ENCODE assay signal across 20 cellular contexts in genomic region chr7:12957487-12957886, GRCh38.
DNase-seq lines count a peak whose midpoint lies in the region; ATAC-seq, FAIRE-seq and TF ChIP-seq lines count a peak whose summit lies in the region.
"Had no signal": no experiment of that assay in that cellular context is flagged by ENCODE, and none has a peak within 500 bp of the region (broad histone marks: within the 10 kb centered on the region; RNA-seq: fewer than 3 reads in every experiment).

No MANE protein-coding gene starts in this region.

- intact Hi-C loops in K562 (cut with micrococcal nuclease): no loop called here

- H3K4me2 ChIP-seq in GM23338 (no peak overlapping the region), K562 (ENCODE audit: insufficient read depth, low read length) (peak overlapping the region; percentile 19; the same call in 1 of the 2 replicates), neural progenitor cell (no peak overlapping the region)
- H3K4me2 ChIP-seq: KMS-11 had no signal

- POLR2A ChIA-PET in K562 (lab: Yijun Ruan, JAX): interaction anchor here (0.7 kb wide), 1 partner anchor 13 kb away, joined by 3 read pairs; no protein-coding TSS in a partner anchor

- ATAC-seq in GM23338 (no peak), K562 (peak; percentile 82), GM21423 (IDR thresholded peaks at IDR 0.05; ENCODE audit: unreplicated experiment) (no peak)
- ATAC-seq: CD8-positive, alpha-beta T cell had no signal

- H3K4me3 ChIP-seq in GM23338 (no peak overlapping the region), K562 (no peak overlapping the region), neural progenitor cell (no peak overlapping the region)

- H3K27me3 ChIP-seq in GM23338 (ENCODE audit: insufficient read depth) (no peaks in the 10 kb centered on the region), K562 (ENCODE audit: control insufficient read depth in 2 of 2, insufficient read depth in 2 of 2, low read length in 2 of 2) (no peaks in the 10 kb centered on the region), neural progenitor cell (no peaks in the 10 kb centered on the region)

- no peaks in the 10 kb centered on the region; the same call in 1 of the 3 replicates for H3K4me1 Mint-ChIP-seq in GM23338
- H3K4me1 Mint-ChIP-seq in neural progenitor cell: peaks cover 13% of the 10 kb centered on the region
- H3K4me1 Mint-ChIP-seq: CD14-positive monocyte had no signal

- H3K4me1 ChIP-seq in GM23338 (ENCODE audit: insufficient read depth) (no peaks in the 10 kb centered on the region), K562 (replicated peaks in 1 of 2; ENCODE audit: control insufficient read depth in 2 of 2, insufficient read depth in 2 of 2, low read length in 2 of 2) (peaks cover 0 to 13% of the 10 kb centered on the region in 2 experiments; a peak in 2 of 5 replicates), neural progenitor cell (peaks cover 8% of the 10 kb centered on the region)

- no peaks in the 10 kb centered on the region for H3K9me3 Mint-ChIP-seq in GM23338
- peaks cover 4% of the 10 kb centered on the region for H3K9me3 Mint-ChIP-seq in neural progenitor cell
- H3K9me3 Mint-ChIP-seq: CD8-positive, alpha-beta T cell had no signal

- TF ChIP-seq POLR2A in K562 (conservative IDR thresholded peaks at IDR 0.05): no peak

- no TSS peak for BruUV-seq in K562 (replicated peaks; lab: Mats Ljungman, UMichigan)

- no peak for TF ChIP-seq RAD21 in K562 (CRISPR knock-in tag; conservative IDR thresholded peaks at IDR 0.05 in 1 of 2, IDR thresholded peaks at IDR 0.05 in 1 of 2)

- peaks cover 3% of the 10 kb centered on the region for H3K27me3 Mint-ChIP-seq in GM23338 (ENCODE audit: insufficient read depth, low read depth, poor library complexity)
- H3K27me3 Mint-ChIP-seq in neural progenitor cell (ENCODE audit: insufficient read depth, low read depth): peaks cover 4% of the 10 kb centered on the region

- TF ChIP-seq CTCF in GM23338 (conservative IDR thresholded peaks at IDR 0.05; ENCODE audit: low read depth in 2 of 2) (no peak), K562 (IDR thresholded peaks at IDR 0.05 in 2 of 3, conservative IDR thresholded peaks at IDR 0.05 in 1 of 3; ENCODE audit: insufficient read depth in 2 of 3, low read depth in 1 of 3, low read length in 3 of 3) (no peak), neural progenitor cell (IDR thresholded peaks at IDR 0.05) (no peak)

- TF ChIP-seq EP300 in K562 (IDR thresholded peaks at IDR 0.05; ENCODE audit: low read length): 0 out of 2 replicates have a peak, but pooled peaks have one; percentile 15

- no peaks in the 10 kb centered on the region for H3K9me2 ChIP-seq in GM23338 (ENCODE audit: insufficient read depth)

- no peaks in the 10 kb centered on the region for H3K9me1 ChIP-seq in K562 (ENCODE audit: control insufficient read depth, insufficient read depth, low read length)

- H2AFZ ChIP-seq in GM23338: 0 out of 2 replicates have a peak overlapping the region, but pooled peaks have one; percentile 35
- H2AFZ ChIP-seq in K562 (ENCODE audit: low read depth, low read length): no peak overlapping the region
- H2AFZ ChIP-seq in neural progenitor cell (replicated peaks): peak overlapping the region; percentile 38

- H3K9me3 ChIP-seq in K562 (replicated peaks; ENCODE audit: control insufficient read depth, insufficient read depth, low read depth, low read length): no peaks in the 10 kb centered on the region
- no peaks in the 10 kb centered on the region for H3K9me3 ChIP-seq in neural progenitor cell (ENCODE audit: low read depth)

- CTCF ChIA-PET in K562 (lab: Yijun Ruan, JAX; ENCODE audit: low intra/inter-chr PET ratio): no interaction called here

- no peak overlapping the region for H3K9ac ChIP-seq in K562 (ENCODE audit: insufficient read depth in 1 of 2, low read depth in 2 of 2, low read length in 2 of 2)
- no peak overlapping the region for H3K9ac ChIP-seq in neural progenitor cell
- H3K9ac ChIP-seq: KMS-11 had no signal

- no peaks in the 10 kb centered on the region for H4K20me1 ChIP-seq in GM23338 (replicated peaks; ENCODE audit: insufficient read depth)
- no peaks in the 10 kb centered on the region for H4K20me1 ChIP-seq in K562 (replicated peaks; ENCODE audit: control insufficient read depth, insufficient read depth, low read length)
- no peaks in the 10 kb centered on the region for H4K20me1 ChIP-seq in neural progenitor cell (ENCODE audit: low read depth)

- no peak for DNase-seq in GM23338 (ENCODE audit: low spot score)
- DNase-seq in HuH-7 (ENCODE audit: low spot score): peak; percentile 25
- DNase-seq in K562 (ENCODE audit: extremely low read depth in 1 of 4, low spot score in 3 of 4): peak; percentile 10 to 79 (median 41)
- DNase-seq in neural progenitor cell (ENCODE audit: low spot score): no peak
- no peak for DNase-seq in stimulated activated CD8-positive, alpha-beta memory T cell treated with anti-CD3 and anti-CD28 coated beads, Interleukin-4, amount 100 ng/mL, for 48 hours
- DNase-seq in amniotic stem cell (lab: John Stamatoyannopoulos, UW): no peak
- DNase-seq: CD8-positive, alpha-beta T cell; COR-L47; DMS153; DMS79 treated with DMSO at 0.1 percent for 48 hours; GDM1; H7; IMR-90 had no signal

- in situ Hi-C loops in K562 (cut with MboI): no loop called here

- H3K27ac ChIP-seq in GM23338 (ENCODE audit: low read depth) (no peak overlapping the region), K562 (ENCODE audit: extremely low read depth, low read depth, low read length) (no peak overlapping the region), neural progenitor cell (no peak overlapping the region)
- H3K27ac ChIP-seq: 22Rv1, HL-60, KMS-11 had no signal

- H3K4me3 Mint-ChIP-seq in GM23338 (no peak overlapping the region), neural progenitor cell (no peak overlapping the region)
- H3K4me3 Mint-ChIP-seq: CD14-positive monocyte; CD8-positive, alpha-beta T cell had no signal

- H3K79me2 ChIP-seq in GM23338 (replicated peaks; ENCODE audit: insufficient read depth) (no peaks in the 10 kb centered on the region), K562 (ENCODE audit: control insufficient read depth, insufficient read depth, low read length) (no peaks in the 10 kb centered on the region), neural progenitor cell (ENCODE audit: low read depth) (no peaks in the 10 kb centered on the region)

- no peaks in the 10 kb centered on the region for H3K36me3 ChIP-seq in GM23338 (ENCODE audit: insufficient read depth)
- no peaks in the 10 kb centered on the region for H3K36me3 ChIP-seq in K562 (ENCODE audit: control insufficient read depth, insufficient read depth, low read length)
- H3K36me3 ChIP-seq in neural progenitor cell: no peaks in the 10 kb centered on the region

- H3K36me3 Mint-ChIP-seq in GM23338 (ENCODE audit: low read depth): no peaks in the 10 kb centered on the region
- H3K36me3 Mint-ChIP-seq in neural progenitor cell: peaks cover 7% of the 10 kb centered on the region
- H3K36me3 Mint-ChIP-seq: CD14-positive monocyte; CD8-positive, alpha-beta T cell had no signal

- H3F3A ChIP-seq in GM23338 (replicated peaks; ENCODE audit: low read depth) (no peaks in the 10 kb centered on the region), neural progenitor cell (ENCODE audit: low read depth) (no peaks in the 10 kb centered on the region)

- 0% methylated on average over 5 of the region's 5 CpGs for WGBS in K562 (ENCODE audit: insufficient coverage, low coverage, missing lambda C conversion rate)

- peak; percentile 72 for FAIRE-seq in K562 (lab: Jason Lieb, UNC)
- FAIRE-seq: D721Med, GM12892 had no signal

- H3K27ac Mint-ChIP-seq in GM23338: no peak overlapping the region
- H3K27ac Mint-ChIP-seq in neural progenitor cell: no peak overlapping the region
- H3K27ac Mint-ChIP-seq: CD14-positive monocyte; CD8-positive, alpha-beta T cell had no signal

TF ChIP-seq in GM23338, 12 proteins besides CTCF, POLR2A, EP300 and RAD21 (continues in another document):
- TF ChIP-seq STAT1 (IDR thresholded peaks at IDR 0.05; ENCODE audit: unreplicated experiment): no peak

TF ChIP-seq in K562, 482 proteins besides CTCF, POLR2A, EP300 and RAD21 (continues in another document):
- TF ChIP-seq FOSL1 (tag; conservative IDR thresholded peaks at IDR 0.05) (0 out of 2 replicates have a peak, but pooled peaks have one; percentile 17), CC2D1A (IDR thresholded peaks at IDR 0.05) (0 out of 2 replicates have a peak, but pooled peaks have one; percentile 56)

Comparison
In these comparisons a context has a peak if more than half of its experiments do, and no peak if none do; other contexts are left out.
1. DNase-seq: peak in HuH-7 (single experiment) and K562 (4 of 4); none in GM23338 (single experiment), neural progenitor cell (single experiment), stimulated activated CD8-positive, alpha-beta memory T cell treated with anti-CD3 and anti-CD28 coated beads, Interleukin-4, amount 100 ng/mL, for 48 hours (single experiment) and amniotic stem cell (single experiment).